2 cellular contexts compared by ENCODE assay signal in genomic region chr17:50825188-50825587, GRCh38.
A peak's percentile ranks its signal among the peaks of the same experiment; 100 is the strongest.
TF ChIP-seq lines count a peak whose summit lies in the region.

No MANE protein-coding gene starts in this region.

TF ChIP-seq in HEK293, 187 proteins besides CTCF, POLR2A, EP300 and RAD21:
- TF ChIP-seq ZNF184 (tag by site-specific recombination; IDR thresholded peaks at IDR 0.05): peak; percentile 94
- no peak for TF ChIP-seq SALL2 (tag by site-specific recombination; IDR thresholded peaks at IDR 0.05; ENCODE audit: borderline replicate concordance)

TF ChIP-seq in K562, 482 proteins besides CTCF, POLR2A, EP300 and RAD21:
- no peak for TF ChIP-seq PHF21A (IDR thresholded peaks at IDR 0.05; ENCODE audit: borderline replicate concordance, low read depth)
- TF ChIP-seq TBL1XR1 (IDR thresholded peaks at IDR 0.05; ENCODE audit: low read length in 2 of 2): no peak
- no peak for TF ChIP-seq VEZF1 (CRISPR knock-in tag; IDR thresholded peaks at IDR 0.05)
- TF ChIP-seq ZNF507 (tag; conservative IDR thresholded peaks at IDR 0.05): peak; percentile 26; the same call in 1 of the 2 replicates
